ENCODE assay signal across 19 cellular contexts in the genomic region with DNA sequence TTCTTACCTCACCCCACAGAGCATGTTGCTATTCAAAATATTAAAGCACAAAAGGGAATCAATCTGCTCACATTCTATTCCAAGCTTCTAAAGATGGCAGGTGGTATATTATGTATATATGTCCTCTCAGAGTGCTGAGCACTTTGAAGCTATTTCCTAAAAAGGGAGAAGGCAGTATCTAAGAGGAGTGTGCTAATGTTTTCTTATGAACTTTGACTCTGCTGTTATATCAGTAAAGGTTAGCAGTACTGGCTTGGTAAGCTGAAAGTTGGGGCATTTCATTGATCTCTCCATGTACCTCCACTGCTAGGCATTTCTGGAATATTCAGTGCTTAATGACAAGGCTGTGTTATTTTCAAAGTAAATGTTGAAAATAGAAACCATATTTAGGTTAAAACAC. TPM values are rescaled to one million over a fixed set of nuclear protein-coding genes. Genes with fewer than 3 reads are reported as not detected.
DNase-seq lines count a peak whose midpoint lies in the region; ATAC-seq, FAIRE-seq and TF ChIP-seq lines count a peak whose summit lies in the region.
"Had no signal": no experiment of that assay in that cellular context is flagged by ENCODE, and none has a peak within 500 bp of the region (broad histone marks: within the 10 kb centered on the region; RNA-seq: fewer than 3 reads in every experiment).

No MANE protein-coding gene starts in this region.

- in situ Hi-C loops in HepG2 (cut with HindIII; ENCODE audit: extremely low pct_ligation_motif_present, low pct_unique_long_range_greater_than_20kb), result no loop called here

- H3K36me3 Mint-ChIP-seq in activated T-helper 1 cell treated with anti-CD3 and anti-CD28 coated beads, Interleukin-12 subunit alpha, Interleukin-12 subunit beta, Interleukin-2, Interleukin-4 antibody, amounts not matched to agents 30 ng/mL and 10 ng/mL and 1 ng/mL, durations not matched to agents 14 hours and 24 hours and 36 hours (ENCODE audit: low read depth), result peaks cover 50% of the 10 kb centered on the region
- peaks cover 23% of the 10 kb centered on the region for H3K36me3 Mint-ChIP-seq in stimulated activated effector memory CD8-positive, alpha-beta T cell treated with anti-CD3 and anti-CD28 coated beads, Interleukin-12 subunit alpha, Interleukin-12 subunit beta, amount 100 ng/mL, for 72 hours

- peaks cover 53% of the 10 kb centered on the region for H3K4me1 Mint-ChIP-seq in activated T-helper 1 cell treated with anti-CD3 and anti-CD28 coated beads, Interleukin-12 subunit alpha, Interleukin-12 subunit beta, Interleukin-2, Interleukin-4 antibody, amounts not matched to agents 30 ng/mL and 10 ng/mL and 1 ng/mL, durations not matched to agents 14 hours and 24 hours and 36 hours (ENCODE audit: low read depth)
- peaks cover 18% of the 10 kb centered on the region for H3K4me1 Mint-ChIP-seq in stimulated activated effector memory CD8-positive, alpha-beta T cell treated with anti-CD3 and anti-CD28 coated beads, Interleukin-12 subunit alpha, Interleukin-12 subunit beta, amount 100 ng/mL, for 72 hours

- H3K9me3 ChIP-seq in HepG2 (ENCODE audit: low read length), result 0 out of 2 replicates have a peak, but pooled peaks cover 3% of the 10 kb centered on the region
- H3K9me3 ChIP-seq: BE2C, HAP-1 had no signal

- intact Hi-C loops in activated T-helper 1 cell treated with anti-CD3 and anti-CD28 coated beads, Interleukin-12 subunit alpha, Interleukin-12 subunit beta, Interleukin-2, Interleukin-4 antibody, amounts not matched to agents 30 ng/mL and 10 ng/mL and 1 ng/mL, durations not matched to agents 14 hours and 24 hours and 36 hours (cut with micrococcal nuclease), result no loop called here
- intact Hi-C loops in HepG2 (cut with micrococcal nuclease; ENCODE audit: unreplicated experiment), result no loop called here

- H3K4me2 ChIP-seq in KMS-11, result peak overlapping the region; percentile 36; the same call in 1 of the 2 replicates
- no peak overlapping the region for H3K4me2 ChIP-seq in HepG2 (ENCODE audit: low read depth, low read length)
- H3K4me2 ChIP-seq: A549 had no signal

- H3K4me1 ChIP-seq in KMS-11 (ENCODE audit: low read depth, poor library complexity, severe bottlenecking) (peaks cover 50% of the 10 kb centered on the region), HepG2 (ENCODE audit: insufficient read depth, low read length) (peaks cover 27% of the 10 kb centered on the region)
- H3K4me1 ChIP-seq: A549, BE2C had no signal

- no peaks in the 10 kb centered on the region for H4K20me1 ChIP-seq in KMS-11 (ENCODE audit: insufficient read depth)
- no peaks in the 10 kb centered on the region for H4K20me1 ChIP-seq in HepG2 (ENCODE audit: insufficient read depth, low read length)

- no peak for TF ChIP-seq EP300 in HepG2 (IDR thresholded peaks at IDR 0.05; ENCODE audit: low read depth in 2 of 2, low read length in 2 of 2)
- no peak for TF ChIP-seq EP300 in HepG2 (CRISPR knock-in tag; IDR thresholded peaks at IDR 0.05; ENCODE audit: borderline replicate concordance)

- H3K27me3 ChIP-seq in KMS-11 (ENCODE audit: insufficient read depth, low read depth) (no peaks in the 10 kb centered on the region), HepG2 (ENCODE audit: control insufficient read depth in 1 of 2, insufficient read depth in 2 of 2, low read length in 2 of 2) (no peaks in the 10 kb centered on the region)
- H3K27me3 ChIP-seq: BE2C had no signal

- H3K4me3 ChIP-seq in KMS-11 (IDR thresholded peaks at IDR 0.05; ENCODE audit: insufficient read depth, low read depth, low read length) (no peak overlapping the region), HepG2 (replicated peaks in 1 of 3; ENCODE audit: insufficient read depth in 1 of 3, low read depth in 2 of 3, low read length in 3 of 3) (no peak overlapping the region)
- H3K4me3 ChIP-seq: A549, HAP-1 had no signal

- no TSS peak for BruUV-seq in HepG2 (replicated peaks; lab: Mats Ljungman, UMichigan)

- H3K4me3 Mint-ChIP-seq in activated T-helper 1 cell treated with anti-CD3 and anti-CD28 coated beads, Interleukin-12 subunit alpha, Interleukin-12 subunit beta, Interleukin-2, Interleukin-4 antibody, amounts not matched to agents 30 ng/mL and 10 ng/mL and 1 ng/mL, durations not matched to agents 14 hours and 24 hours and 36 hours, result no peak overlapping the region
- H3K4me3 Mint-ChIP-seq in stimulated activated effector memory CD8-positive, alpha-beta T cell treated with anti-CD3 and anti-CD28 coated beads, Interleukin-12 subunit alpha, Interleukin-12 subunit beta, amount 100 ng/mL, for 72 hours, result no peak overlapping the region
- H3K4me3 Mint-ChIP-seq: CD4-positive, alpha-beta memory T cell had no signal

- CTCF ChIA-PET in HepG2 (lab: Yijun Ruan, JAX; ENCODE audit: low intra/inter-chr PET ratio, low total read pairs), result no interaction called here

- DNase-seq in activated T-helper 1 cell treated with anti-CD3 and anti-CD28 coated beads, Interleukin-12 subunit alpha, Interleukin-12 subunit beta, Interleukin-2, Interleukin-4 antibody, amounts not matched to agents 30 ng/mL and 10 ng/mL and 1 ng/mL, durations not matched to agents 14 hours and 24 hours and 36 hours (ENCODE audit: low spot score), result no peak
- DNase-seq in HepG2 (ENCODE audit: low spot score) (peak; percentile 34), MV-4-11 (lab: John Stamatoyannopoulos, UW) (no peak)
- no peak for DNase-seq in stimulated activated effector memory CD8-positive, alpha-beta T cell treated with anti-CD3 and anti-CD28 coated beads, Interleukin-12 subunit alpha, Interleukin-12 subunit beta, amount 100 ng/mL, for 72 hours (ENCODE audit: low spot score in 2 of 2)
- DNase-seq: BE2C; CD4-positive, alpha-beta memory T cell; DMS153; DMS79 treated with DMSO at 0.1 percent for 48 hours; EL had no signal

- POLR2A ChIA-PET in HepG2 (lab: Yijun Ruan, JAX), result interaction anchor here (1.0 kb wide), 1 partner anchor 44 kb away, joined by 5 read pairs; the partner anchor contains the start of gene IL1RAP

- TF ChIP-seq POLR2A in HepG2 (IDR thresholded peaks at IDR 0.05; ENCODE audit: insufficient read depth in 1 of 2, low read depth in 2 of 2, low read length in 2 of 2), result no peak

- TF ChIP-seq RAD21 in HepG2 (CRISPR knock-in tag; IDR thresholded peaks at IDR 0.05), result no peak

- no peak for FAIRE-seq in HepG2 (lab: Jason Lieb, UNC)
- FAIRE-seq: A549, D721Med, G401.6, GM12891, H1, HTR-8/SVneo had no signal

- H3K27ac ChIP-seq in KMS-11, result no peak overlapping the region
- peak overlapping the region; percentile 32 for H3K27ac ChIP-seq in HepG2 (ENCODE audit: extremely low read length, insufficient read depth, low read length)
- H3K27ac ChIP-seq: A549, C4-2B had no signal

- ATAC-seq in HepG2, result peak; percentile 86
- ATAC-seq in stimulated activated effector memory CD8-positive, alpha-beta T cell treated with anti-CD3 and anti-CD28 coated beads, Interleukin-12 subunit alpha, Interleukin-12 subunit beta, amount 100 ng/mL, for 72 hours, result no peak
- ATAC-seq in GM21723 (IDR thresholded peaks at IDR 0.05; ENCODE audit: unreplicated experiment), result no peak
- ATAC-seq: A549 had no signal

- TF ChIP-seq CTCF in KMS-11 (conservative IDR thresholded peaks at IDR 0.05; ENCODE audit: low read depth, low read length) (no peak), HepG2 (CRISPR knock-in tag; IDR thresholded peaks at IDR 0.05) (no peak)

- no peaks in the 10 kb centered on the region for H3K27me3 Mint-ChIP-seq in activated T-helper 1 cell treated with anti-CD3 and anti-CD28 coated beads, Interleukin-12 subunit alpha, Interleukin-12 subunit beta, Interleukin-2, Interleukin-4 antibody, amounts not matched to agents 30 ng/mL and 10 ng/mL and 1 ng/mL, durations not matched to agents 14 hours and 24 hours and 36 hours (ENCODE audit: insufficient read depth)
- H3K27me3 Mint-ChIP-seq: CD4-positive, alpha-beta memory T cell had no signal

- H2AFZ ChIP-seq in KMS-11 (ENCODE audit: low read depth) (no peak overlapping the region), HepG2 (ENCODE audit: low read length) (no peak overlapping the region)

- H3K9ac ChIP-seq in KMS-11 (no peak overlapping the region), HepG2 (ENCODE audit: insufficient read depth, low read depth, low read length) (no peak overlapping the region)

- H3K9me3 Mint-ChIP-seq in activated T-helper 1 cell treated with anti-CD3 and anti-CD28 coated beads, Interleukin-12 subunit alpha, Interleukin-12 subunit beta, Interleukin-2, Interleukin-4 antibody, amounts not matched to agents 30 ng/mL and 10 ng/mL and 1 ng/mL, durations not matched to agents 14 hours and 24 hours and 36 hours, result peaks cover 21% of the 10 kb centered on the region
- peaks cover 3% of the 10 kb centered on the region for H3K9me3 Mint-ChIP-seq in stimulated activated effector memory CD8-positive, alpha-beta T cell treated with anti-CD3 and anti-CD28 coated beads, Interleukin-12 subunit alpha, Interleukin-12 subunit beta, amount 100 ng/mL, for 72 hours

- H3K36me3 ChIP-seq in KMS-11 (ENCODE audit: insufficient read depth) (no peaks in the 10 kb centered on the region), HepG2 (replicated peaks in 1 of 2; ENCODE audit: control insufficient read depth in 1 of 2, insufficient read depth in 2 of 2, low read length in 2 of 2) (peaks cover 0 to 3% of the 10 kb centered on the region in 2 experiments; a peak in 2 of 5 replicates)
- H3K36me3 ChIP-seq: BE2C, HAP-1 had no signal

- H3K79me2 ChIP-seq in KMS-11 (ENCODE audit: insufficient read depth, low read depth), result no peaks in the 10 kb centered on the region
- peaks cover 11% of the 10 kb centered on the region for H3K79me2 ChIP-seq in HepG2 (ENCODE audit: insufficient read depth, low read length)

- H3K27ac Mint-ChIP-seq in activated T-helper 1 cell treated with anti-CD3 and anti-CD28 coated beads, Interleukin-12 subunit alpha, Interleukin-12 subunit beta, Interleukin-2, Interleukin-4 antibody, amounts not matched to agents 30 ng/mL and 10 ng/mL and 1 ng/mL, durations not matched to agents 14 hours and 24 hours and 36 hours, result peak overlapping the region; percentile 67
- H3K27ac Mint-ChIP-seq in stimulated activated effector memory CD8-positive, alpha-beta T cell treated with anti-CD3 and anti-CD28 coated beads, Interleukin-12 subunit alpha, Interleukin-12 subunit beta, amount 100 ng/mL, for 72 hours, result peak overlapping the region; percentile 13

RNA-seq across cellular contexts. Expression of gene IL1RAP, which starts 43.4 kb away (rescaled TPM):
- total RNA-seq in activated T-helper 1 cell treated with anti-CD3 and anti-CD28 coated beads, Interleukin-12 subunit alpha, Interleukin-12 subunit beta, Interleukin-2, Interleukin-4 antibody, amounts not matched to agents 30 ng/mL and 10 ng/mL and 1 ng/mL, durations not matched to agents 14 hours and 24 hours and 36 hours, result 26.4 and 31.6 TPM in 2 replicates
- total RNA-seq in HepG2 (2016; rRNA removed; fragmentation: Illumina TruSeq; extraction: Trizol), result 11.6 and 18.3 TPM in 2 replicates
- total RNA-seq in HepG2 (2016; cell fraction: cytosol; rRNA removed; fragmentation: Illumina TruSeq; extraction: Trizol; ENCODE audit: low read depth), result 2.1 and 3.3 TPM in 2 replicates
- total RNA-seq in HepG2 (2016; cell fraction: insoluble cytoplasmic fraction; rRNA removed; fragmentation: Illumina TruSeq; extraction: Trizol), result 13.4 and 17.4 TPM in 2 replicates
- total RNA-seq in HepG2 (2016; cell fraction: membrane; rRNA removed; fragmentation: Illumina TruSeq; extraction: Trizol), result 5.0 and 5.2 TPM in 2 replicates
- total RNA-seq in HepG2 (2016; cell fraction: nucleus; rRNA removed; fragmentation: Illumina TruSeq; extraction: Trizol), result 36.6 and 41.3 TPM in 2 replicates
- 54.9 and 57.9 TPM in 2 replicates for polyA plus RNA-seq in HepG2 (2011; rRNA removed)
- polyA plus RNA-seq in HepG2 (2011; cell fraction: cytosol; rRNA removed), result 35.4 and 47.2 TPM in 2 replicates
- polyA plus RNA-seq in HepG2 (2011; cell fraction: nucleus; rRNA removed), result 37.9 and 42.4 TPM in 2 replicates
- 25.1 and 30.4 TPM in 2 replicates for polyA plus RNA-seq in HepG2 (2012)
- polyA plus RNA-seq in HepG2 (2016; cell fraction: cytosol; fragmentation: Illumina TruSeq; extraction: Trizol; ENCODE audit: low read depth), result 1.1 and 1.3 TPM in 2 replicates
- polyA plus RNA-seq in HepG2 (2016; cell fraction: insoluble cytoplasmic fraction; fragmentation: Illumina TruSeq; extraction: Trizol; ENCODE audit: low read depth), result 9.5 and 10.6 TPM in 2 replicates
- polyA plus RNA-seq in HepG2 (2016; cell fraction: membrane; fragmentation: Illumina TruSeq; extraction: Trizol; ENCODE audit: low read depth), result 1.9 and 2.1 TPM in 2 replicates
- 23.6 and 24.7 TPM in 2 replicates for polyA plus RNA-seq in HepG2 (2016; cell fraction: nucleus; fragmentation: Illumina TruSeq; extraction: Trizol; ENCODE audit: insufficient read depth, low read depth)
- polyA minus RNA-seq in HepG2 (2011; rRNA and poly(A)+ RNA removed; ENCODE audit: low replicate concordance), result 31.1 and 117 TPM in 2 replicates
- polyA minus RNA-seq in HepG2 (2011; cell fraction: cytosol; rRNA and poly(A)+ RNA removed), result 59.6 and 82.5 TPM in 2 replicates
- 162 and 189 TPM in 2 replicates for polyA minus RNA-seq in HepG2 (2011; cell fraction: nucleus; rRNA and poly(A)+ RNA removed)
